Comparison of ENCODE assay signal across 8 cellular contexts in the genomic region with DNA sequence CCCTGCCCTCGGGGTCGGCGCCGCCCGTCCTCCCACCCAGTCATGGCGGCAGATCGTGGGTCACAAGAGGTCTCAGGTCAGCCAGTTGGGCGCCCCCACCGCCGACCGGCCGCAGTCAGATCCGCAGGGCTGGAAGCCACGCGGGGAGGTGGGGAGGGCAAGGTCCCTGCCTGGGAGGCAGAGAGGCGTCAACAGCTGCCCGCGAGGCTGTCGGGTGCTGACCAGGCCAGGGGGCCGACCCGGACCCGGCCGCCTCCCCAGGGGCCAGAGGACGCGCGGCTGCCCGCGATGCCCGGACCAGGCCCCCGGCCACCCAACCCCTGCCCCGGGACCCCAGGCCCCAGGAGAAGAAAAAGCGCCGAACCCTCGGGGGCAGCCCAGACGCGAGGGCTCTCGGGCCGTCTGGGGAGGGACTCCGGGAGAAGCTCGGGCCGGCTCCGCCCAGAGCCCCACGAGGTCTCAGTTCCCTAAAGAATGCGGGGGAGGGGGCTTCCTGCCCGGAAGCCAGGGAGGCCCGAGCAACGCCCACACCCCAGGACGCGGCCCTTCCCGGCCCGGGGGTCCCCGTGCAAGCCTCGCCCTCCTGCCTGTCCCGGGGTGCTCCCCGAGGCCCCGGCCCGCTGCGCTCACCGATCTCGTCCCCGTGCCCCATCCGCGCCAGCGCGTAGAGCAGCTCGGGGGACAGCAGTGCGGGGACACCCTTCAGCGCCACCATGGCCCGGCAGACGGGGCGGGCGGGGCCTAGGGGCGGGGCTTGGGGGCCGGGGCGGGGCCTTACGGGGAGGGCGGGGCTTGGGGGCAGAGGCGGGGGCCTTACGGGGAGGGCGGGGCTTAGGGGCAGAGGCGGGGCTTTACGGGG. TPM values are rescaled to one million over a fixed set of nuclear protein-coding genes. Genes with fewer than 3 reads are reported as not detected.
DNase-seq lines count a peak whose midpoint lies in the region; ATAC-seq, FAIRE-seq and TF ChIP-seq lines count a peak whose summit lies in the region.

A gene with protein sequence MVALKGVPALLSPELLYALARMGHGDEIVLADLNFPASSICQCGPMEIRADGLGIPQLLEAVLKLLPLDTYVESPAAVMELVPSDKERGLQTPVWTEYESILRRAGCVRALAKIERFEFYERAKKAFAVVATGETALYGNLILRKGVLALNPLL (minus strand): TSS at position 727 of the 859 bp plus-strand sequence. CDS start 12 bp downstream, at position 715.

- dilution Hi-C loops in endothelial cell of umbilical vein (cut with MboI; ENCODE audit: extremely low pct_ligation_motif_present, low sequenced_read_pairs) = no loop called here

- intact Hi-C loops in endothelial cell of umbilical vein (cut with micrococcal nuclease) = loop anchor here (1.0 to 2.0 kb wide), 2 partner anchors 16 to 29 kb away; a partner anchor contains a TSS

- POLR2A ChIA-PET in HEK293 (lab: Yijun Ruan, JAX) (interaction anchor here (0.6 to 1.1 kb wide), 2 partner anchors 13 to 16 kb away, joined by 3 to 5 read pairs; a partner anchor contains a TSS), endothelial cell of umbilical vein (lab: Charles Lee) (interaction anchor here (1.0 kb wide), 1 partner anchor 16 kb away, joined by 4 read pairs; a partner anchor contains a TSS)

- TF ChIP-seq POLR2A in endothelial cell of umbilical vein (IDR thresholded peaks at IDR 0.05; ENCODE audit: low read depth, low read length) = no peak

- H3K36me3 ChIP-seq in HEK293 (ENCODE audit: control insufficient read depth in 2 of 2, insufficient read depth in 1 of 2, low read length in 2 of 2) (peaks cover 0 to 11% of the 10 kb centered on the region in 2 experiments; a peak in 1 of 3 replicates), endothelial cell of umbilical vein (ENCODE audit: control insufficient read depth in 2 of 2, extremely low read depth in 1 of 2, insufficient read depth in 2 of 2, low read length in 2 of 2) (peaks cover 0 to under 1% of the 10 kb centered on the region in 2 experiments), muscle layer of colon (ENCODE audit: insufficient read depth, low read length) (peaks cover 2% of the 10 kb centered on the region)

- no peaks in the 10 kb centered on the region for H3K9me3 ChIP-seq in HEK293 (ENCODE audit: control insufficient read depth, insufficient read depth, low read depth, low read length)
- no peaks in the 10 kb centered on the region for H3K9me3 ChIP-seq in endothelial cell of umbilical vein (replicated peaks; ENCODE audit: control insufficient read depth, insufficient read depth, low read length)
- H3K9me3 ChIP-seq in muscle layer of colon (ENCODE audit: low read length) = no peaks in the 10 kb centered on the region

- no peaks in the 10 kb centered on the region for H4K20me1 ChIP-seq in endothelial cell of umbilical vein (replicated peaks; ENCODE audit: control insufficient read depth, extremely low read depth, insufficient read depth, low read length)

- peaks cover 15 to 18% of the 10 kb centered on the region in 2 donors for H3K36me3 Mint-ChIP-seq in stimulated activated naive B cell treated with anti-CD40 and anti-IgM and Interleukin-4, amounts not matched to agents 10 μg/mL and 1 μg/mL and 100 μg/mL, for 72 hours

- peak; percentile 98 for DNase-seq in GM13976 (ENCODE audit: low spot score)
- DNase-seq in NAMALWA (ENCODE audit: low spot score) = peak; percentile 88
- peak; percentile 95 for DNase-seq in activated CD8-positive, alpha-beta memory T cell treated with anti-CD3 and anti-CD28 coated beads for 24 hours
- peak; percentile 52 for DNase-seq in endothelial cell of umbilical vein (ENCODE audit: low read depth, low spot score)
- peak; percentile 85 for DNase-seq in stimulated activated naive B cell treated with anti-CD40 and anti-IgM and Interleukin-4, amounts not matched to agents 10 μg/mL and 1 μg/mL and 100 μg/mL, for 72 hours

- H3K79me2 ChIP-seq in endothelial cell of umbilical vein (ENCODE audit: control insufficient read depth, insufficient read depth, low read length) = no peaks in the 10 kb centered on the region

- peak within 1 kb of the TSS; percentile 92 for H2AFZ ChIP-seq in endothelial cell of umbilical vein (ENCODE audit: low read depth, low read length)

- H3K9me3 Mint-ChIP-seq in stimulated activated naive B cell treated with anti-CD40 and anti-IgM and Interleukin-4, amounts not matched to agents 10 μg/mL and 1 μg/mL and 100 μg/mL, for 72 hours = no peaks in the 10 kb centered on the region

- H3K4me2 ChIP-seq in endothelial cell of umbilical vein (ENCODE audit: insufficient read depth, low read length) = peak within 1 kb of the TSS; percentile 70

- CTCF ChIA-PET in HEK293 (lab: Yijun Ruan, JAX) (interaction anchor here (1.2 kb wide), 1 partner anchor 28 kb away, joined by 3 read pairs; no protein-coding TSS in a partner anchor), endothelial cell of umbilical vein (lab: Charles Lee) (interaction anchor here (1.0 to 1.2 kb wide), 2 partner anchors 14 to 28 kb away, joined by 3 to 8 read pairs; no protein-coding TSS in a partner anchor)

- H3K9me1 ChIP-seq in endothelial cell of umbilical vein (replicated peaks; ENCODE audit: control insufficient read depth, extremely low read depth, insufficient read depth, low read length) = no peaks in the 10 kb centered on the region

- H3K4me1 ChIP-seq in HEK293 (ENCODE audit: control insufficient read depth, insufficient read depth, low read length) (peaks cover 4% of the 10 kb centered on the region; the same call in 1 of the 2 replicates), endothelial cell of umbilical vein (ENCODE audit: control insufficient read depth, extremely low read depth, insufficient read depth, low read length) (peaks cover 3% of the 10 kb centered on the region), muscle layer of colon (ENCODE audit: insufficient read depth, low read length) (peaks cover 6% of the 10 kb centered on the region)

- peak; percentile 26 for FAIRE-seq in endothelial cell of umbilical vein (lab: Jason Lieb, UNC)

- peaks cover 26 to 41% of the 10 kb centered on the region in 2 donors for H3K4me1 Mint-ChIP-seq in stimulated activated naive B cell treated with anti-CD40 and anti-IgM and Interleukin-4, amounts not matched to agents 10 μg/mL and 1 μg/mL and 100 μg/mL, for 72 hours

- BruUV-seq in endothelial cell of umbilical vein (replicated peaks; lab: Mats Ljungman, UMichigan) = no TSS peak

- no peaks in the 10 kb centered on the region for H3K27me3 Mint-ChIP-seq in stimulated activated naive B cell treated with anti-CD40 and anti-IgM and Interleukin-4, amounts not matched to agents 10 μg/mL and 1 μg/mL and 100 μg/mL, for 72 hours

- no peak for TF ChIP-seq CTCF in GM13976 (IDR thresholded peaks at IDR 0.05; ENCODE audit: borderline replicate concordance, control extremely low read depth, extremely low read depth, insufficient read depth, missing control alignments)
- no peak for TF ChIP-seq CTCF in HEK293 (tag by site-specific recombination; IDR thresholded peaks at IDR 0.05)
- TF ChIP-seq CTCF in endothelial cell of umbilical vein (IDR thresholded peaks at IDR 0.05; ENCODE audit: extremely low read depth in 1 of 2, insufficient read depth in 1 of 2, low read depth in 1 of 2, low read length in 2 of 2) = no peak

- peak; percentile 83 to 87 for ATAC-seq in stimulated activated naive B cell treated with anti-CD40 and anti-IgM and Interleukin-4, amounts not matched to agents 10 μg/mL and 1 μg/mL and 100 μg/mL, for 72 hours (replicated peaks)
- no peak for ATAC-seq in HG03469 (IDR thresholded peaks at IDR 0.05; ENCODE audit: unreplicated experiment)

- peak within 1 kb of the TSS; percentile 65 for H3K27ac Mint-ChIP-seq in stimulated activated naive B cell treated with anti-CD40 and anti-IgM and Interleukin-4, amounts not matched to agents 10 μg/mL and 1 μg/mL and 100 μg/mL, for 72 hours

- H3K27ac ChIP-seq in HEK293 (ENCODE audit: extremely low read depth, low read depth, low read length) = no peak within 1 kb of the TSS
- H3K27ac ChIP-seq in endothelial cell of umbilical vein (ENCODE audit: insufficient read depth, low read depth, low read length) = no peak within 1 kb of the TSS
- no peak within 1 kb of the TSS for H3K27ac ChIP-seq in muscle layer of colon (ENCODE audit: low read depth, low read length)

- H3K27me3 ChIP-seq in endothelial cell of umbilical vein (ENCODE audit: control insufficient read depth in 2 of 2, insufficient read depth in 2 of 2, low read length in 2 of 2) (no peaks in the 10 kb centered on the region), muscle layer of colon (ENCODE audit: control insufficient read depth in 1 of 2, insufficient read depth in 2 of 2, low read length in 2 of 2) (peaks cover 0 to 30% of the 10 kb centered on the region in 2 donors)

- H3K9ac ChIP-seq in endothelial cell of umbilical vein (replicated peaks; ENCODE audit: extremely low read depth, insufficient read depth, low read length) (peak within 1 kb of the TSS; percentile 48), muscle layer of colon (ENCODE audit: low read length) (no peak within 1 kb of the TSS)

- in situ Hi-C loops in GM13976 (cut with MboI; ENCODE audit: low sequenced_read_pairs, unreplicated experiment) = no loop called here

- H3K4me3 Mint-ChIP-seq in stimulated activated naive B cell treated with anti-CD40 and anti-IgM and Interleukin-4, amounts not matched to agents 10 μg/mL and 1 μg/mL and 100 μg/mL, for 72 hours = peak within 1 kb of the TSS; percentile 77 to 84

- H3K4me3 ChIP-seq in HEK293 (ENCODE audit: low read depth, low read length) (no peak within 1 kb of the TSS), endothelial cell of umbilical vein (replicated peaks in 1 of 3; ENCODE audit: insufficient read depth in 1 of 3, low read depth in 1 of 3, low read length in 3 of 3) (peak within 1 kb of the TSS; percentile 27 to 63 (median 52)), muscle layer of colon (ENCODE audit: low read depth in 1 of 2, low read length in 2 of 2) (peak within 1 kb of the TSS; percentile 18 to 47)

TF ChIP-seq in endothelial cell of umbilical vein, 7 proteins besides CTCF, POLR2A, EP300 and RAD21 (continues in another document):
- no peak for TF ChIP-seq EZH2 (IDR thresholded peaks at IDR 0.05; ENCODE audit: borderline replicate concordance, low read depth, low read length, severe bottlenecking)
- TF ChIP-seq FOS (IDR thresholded peaks at IDR 0.05; ENCODE audit: borderline replicate concordance, insufficient read depth, low read length) = no peak
- TF ChIP-seq MYC (IDR thresholded peaks at IDR 0.05; ENCODE audit: low read depth, low read length) = no peak

RNA-seq across cellular contexts. Expression of the gene that starts here (rescaled TPM):
- total RNA-seq in endothelial cell of umbilical vein = 16.2 and 17.4 TPM in 2 replicates
- polyA plus RNA-seq in endothelial cell of umbilical vein = 33.9 and 39.0 TPM in 2 replicates
- polyA plus RNA-seq in endothelial cell of umbilical vein (2011; cell fraction: cytosol; rRNA removed) = 19.6 and 29.3 TPM in 2 replicates
- 9.1 and 13.1 TPM in 2 replicates for polyA plus RNA-seq in endothelial cell of umbilical vein (2011; cell fraction: nucleus; rRNA removed)
- polyA plus RNA-seq in endothelial cell of umbilical vein (2012) = 9.4 and 16.7 TPM in 2 replicates
- 3.9 and 7.3 TPM in 2 replicates for polyA minus RNA-seq in endothelial cell of umbilical vein
- 5.0 TPM for polyA minus RNA-seq in endothelial cell of umbilical vein (2011; cell fraction: cytosol; rRNA and poly(A)+ RNA removed)
- polyA minus RNA-seq in endothelial cell of umbilical vein (2011; cell fraction: nucleus; rRNA and poly(A)+ RNA removed) = 5.2 and 12.6 TPM in 2 replicates
